In genomic region chr22:27086728-27087450, GRCh38 we compare ENCODE assay signal across 16 cellular contexts.
"Had no signal": no experiment of that assay in that cellular context is flagged by ENCODE, and none has a peak within 500 bp of the region (broad histone marks: within the 10 kb centered on the region; RNA-seq: fewer than 3 reads in every experiment).

No MANE protein-coding gene starts in this region.

- H3K27ac ChIP-seq: spleen, stomach, thoracic aorta had no signal

- H3K9me3 ChIP-seq: thoracic aorta had no signal

- H3K4me3 ChIP-seq: spleen, stomach, thoracic aorta had no signal

- DNase-seq: activated CD4-positive, alpha-beta memory T cell treated with anti-CD3 and anti-CD28 coated beads, Interleukin-2, amount 10 ng/mL, durations not matched to agents 7 days and 5 days; activated CD4-positive, alpha-beta T cell treated with anti-CD3 and anti-CD28 coated beads for 4 hours; activated naive CD4-positive, alpha-beta T cell treated with anti-CD3 and anti-CD28 coated beads, Interleukin-2, amount 10 ng/mL, durations not matched to agents 7 days and 5 days; activated T-cell treated with anti-CD3 and anti-CD28 coated beads, Interleukin-2, amount 50 U/mL, for 24 hours; cortex of kidney; effector CD4-positive, alpha-beta T cell; foreskin fibroblast; hippocampal formation; spleen; stomach had no signal

- H3K36me3 ChIP-seq: spleen, stomach, thoracic aorta had no signal

- ATAC-seq: left lobe of liver; natural killer cell treated with Interleukin-12 subunit alpha and Interleukin-12 subunit beta and Interleukin-15 and Interleukin-18, amount 100 ng/mL, for 72 hours; sciatic nerve had no signal

- FAIRE-seq: keratinocyte, TTC549 had no signal

- H3K4me1 ChIP-seq: spleen, stomach had no signal
